In genomic region chr7:132709971-132710567, GRCh38 we compare ENCODE assay signal across 9 cellular contexts.
A peak's percentile ranks its signal among the peaks of the same experiment; 100 is the strongest.
DNase-seq lines count a peak whose midpoint lies in the region; ATAC-seq, FAIRE-seq and TF ChIP-seq lines count a peak whose summit lies in the region.
"Had no signal": no experiment of that assay in that cellular context is flagged by ENCODE, and none has a peak within 500 bp of the region (broad histone marks: within the 10 kb centered on the region; RNA-seq: fewer than 3 reads in every experiment).

No MANE protein-coding gene starts in this region.

- H3K27me3 ChIP-seq in bronchial epithelial cell (ENCODE audit: control insufficient read depth, insufficient read depth, low read length) (no peaks in the 10 kb centered on the region), neural cell (ENCODE audit: insufficient read depth, low read depth, low read length) (no peaks in the 10 kb centered on the region)
- H3K27me3 ChIP-seq: neutrophil had no signal

- H3K79me2 ChIP-seq in neural cell (replicated peaks; ENCODE audit: insufficient read depth, low read length), result no peaks in the 10 kb centered on the region

- H3K4me3 ChIP-seq in bronchial epithelial cell (ENCODE audit: low read depth, low read length) (no peak overlapping the region), neural cell (ENCODE audit: low read length) (no peak overlapping the region)

- H3K36me3 ChIP-seq in bronchial epithelial cell (ENCODE audit: control insufficient read depth, insufficient read depth, low read length) (no peaks in the 10 kb centered on the region), neural cell (ENCODE audit: insufficient read depth, low read length) (no peaks in the 10 kb centered on the region)
- H3K36me3 ChIP-seq: neutrophil had no signal

- TF ChIP-seq EP300 in neural cell (conservative IDR thresholded peaks at IDR 0.05; ENCODE audit: poor library complexity, severe bottlenecking), result no peak

- DNase-seq in GM04504 (ENCODE audit: low read depth) (peak; percentile 13), bronchial epithelial cell (ENCODE audit: low read depth) (peak; percentile 29), NCI-H345 treated with DMSO at 0.1 percent for 48 hours (lab: John Stamatoyannopoulos, UW; ENCODE audit: unreplicated experiment) (no peak), urothelium cell line (ENCODE audit: low spot score) (no peak)
- DNase-seq: activated B cell treated with CpG ODN at 0.5 μM for 24 hours had no signal

- H3K9me3 ChIP-seq in neural cell (ENCODE audit: low read length), result no peaks in the 10 kb centered on the region
- H3K9me3 ChIP-seq: neutrophil had no signal

- no peak for ATAC-seq in HG03342 (IDR thresholded peaks at IDR 0.05; ENCODE audit: unreplicated experiment)

- no peaks in the 10 kb centered on the region for H3K9me2 ChIP-seq in neural cell (ENCODE audit: insufficient read depth, low read length)

- FAIRE-seq in bronchial epithelial cell (lab: Jason Lieb, UNC) (no peak), urothelium cell line (lab: Jason Lieb, UNC) (no peak)

- no peak overlapping the region for H2AFZ ChIP-seq in neural cell (ENCODE audit: low read depth, low read length)

- TF ChIP-seq CTCF in LNCAP (IDR thresholded peaks at IDR 0.05) (peak; percentile 57), bronchial epithelial cell (IDR thresholded peaks at IDR 0.05; ENCODE audit: insufficient read depth, low read length, severe bottlenecking) (peak; percentile 48), neural cell (IDR thresholded peaks at IDR 0.05; ENCODE audit: poor library complexity, severe bottlenecking) (peak; percentile 46)

- no peak overlapping the region for H3K4me2 ChIP-seq in neural cell (ENCODE audit: low read length)

- no peak for TF ChIP-seq RAD21 in neural cell (conservative IDR thresholded peaks at IDR 0.05)

- H3F3A ChIP-seq in neural cell (ENCODE audit: insufficient read depth, low read length, poor library complexity, severe bottlenecking), result no peaks in the 10 kb centered on the region

- no peak overlapping the region for H3K9ac ChIP-seq in neural cell (ENCODE audit: low read length)

- H3K27ac ChIP-seq in neural cell (ENCODE audit: low read length), result no peak overlapping the region
- H3K27ac ChIP-seq: neutrophil had no signal

- H4K20me1 ChIP-seq in neural cell (ENCODE audit: insufficient read depth), result no peaks in the 10 kb centered on the region

TF ChIP-seq in neural cell, 6 proteins besides CTCF, POLR2A, EP300 and RAD21:
- TF ChIP-seq TAF1 (IDR thresholded peaks at IDR 0.05; ENCODE audit: low read depth), result no peak
- no peak for TF ChIP-seq EZH2 (IDR thresholded peaks at IDR 0.05; ENCODE audit: borderline replicate concordance, insufficient read depth, low read length, poor library complexity, severe bottlenecking)
- TF ChIP-seq REST (IDR thresholded peaks at IDR 0.05; ENCODE audit: borderline replicate concordance), result no peak
- TF ChIP-seq SMC3 (conservative IDR thresholded peaks at IDR 0.05; ENCODE audit: poor library complexity), result peak; percentile 56
- no peak for TF ChIP-seq POLR2AphosphoS5 (IDR thresholded peaks at IDR 0.05)
- TF ChIP-seq MXI1 (conservative IDR thresholded peaks at IDR 0.05; ENCODE audit: poor library complexity, severe bottlenecking), result no peak

Comparison
In these comparisons a context has a peak if more than half of its experiments do, and no peak if none do; other contexts are left out.
1. DNase-seq: peak in GM04504 (single experiment) and bronchial epithelial cell (single experiment); none in NCI-H345 treated with DMSO at 0.1 percent for 48 hours (single experiment) and urothelium cell line (single experiment).
2. Peak in every context shown above with its lines, with median percentiles within 50 percentile points of each other: CTCF ChIP-seq.